ENCODE assay signal across 12 cellular contexts in the genomic region with DNA sequence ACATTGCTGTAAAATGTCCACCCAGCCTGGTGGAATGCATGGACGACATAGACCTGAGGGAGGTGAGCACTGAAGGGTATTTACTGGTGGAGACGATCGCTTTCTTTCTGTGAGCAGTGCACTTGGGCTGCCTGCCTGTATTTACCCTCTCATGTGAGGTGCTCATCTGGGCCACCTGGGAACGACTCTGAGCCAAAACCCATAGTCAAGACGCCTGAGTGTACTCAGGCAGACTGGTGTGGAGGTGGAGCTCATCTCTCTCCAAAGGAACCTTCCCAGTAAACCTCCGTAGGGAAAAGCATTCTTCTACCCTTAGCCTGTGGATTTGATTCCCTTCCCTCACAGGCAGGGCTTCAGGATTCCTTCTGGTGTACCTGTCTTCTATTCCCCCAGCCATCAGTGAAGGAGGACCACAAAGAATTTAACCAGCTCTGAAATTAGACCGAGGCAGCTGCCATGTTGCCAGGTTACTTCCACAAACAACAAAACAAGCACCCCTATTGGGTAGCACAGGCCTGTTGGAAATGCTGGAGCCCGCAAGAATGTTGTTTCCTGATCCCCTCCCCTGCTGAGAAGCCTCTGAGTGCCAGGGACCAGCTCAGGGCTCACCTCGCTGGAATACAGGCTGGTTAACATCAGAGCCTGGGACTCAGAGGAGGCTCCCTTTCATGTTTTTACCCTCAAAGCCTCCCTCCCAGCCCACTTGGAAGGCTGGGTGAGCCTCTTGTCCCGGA. TPM values are rescaled to one million over a fixed set of nuclear protein-coding genes. Genes with fewer than 3 reads are reported as not detected.
DNase-seq lines count a peak whose midpoint lies in the region; ATAC-seq, FAIRE-seq and TF ChIP-seq lines count a peak whose summit lies in the region.
"Had no signal": no experiment of that assay in that cellular context is flagged by ENCODE, and none has a peak within 500 bp of the region (broad histone marks: within the 10 kb centered on the region; RNA-seq: fewer than 3 reads in every experiment).

No MANE protein-coding gene starts in this region.

- intact Hi-C loops in heart left ventricle (cut with DNase I) (loop anchor here in 1 of 10 donors (2.0 kb wide), 1 partner anchor 14 kb away; no protein-coding TSS in a partner anchor), pancreas (cut with DNase I) (no loop called here)
- intact Hi-C loops in activated naive CD4-positive, alpha-beta T cell treated with anti-CD3 and anti-CD28 coated beads for 36 hours (cut with micrococcal nuclease) = no loop called here

- no peak for TF ChIP-seq CTCF in heart left ventricle (IDR thresholded peaks at IDR 0.05)
- TF ChIP-seq CTCF in pancreas (IDR thresholded peaks at IDR 0.05) = no peak

- H3K36me3 ChIP-seq in heart left ventricle = peaks cover 0 to 7% (median 0%) of the 10 kb centered on the region in 9 donors
- H3K36me3 ChIP-seq in pancreas = no peaks in the 10 kb centered on the region

- no peak for FAIRE-seq in pancreas (lab: Jason Lieb, UNC)
- FAIRE-seq: G401.6 had no signal

- CTCF ChIA-PET in activated naive CD4-positive, alpha-beta T cell treated with anti-CD3 and anti-CD28 coated beads for 36 hours (lab: Charles Lee) = no interaction called here

- H3K4me1 Mint-ChIP-seq in activated naive CD4-positive, alpha-beta T cell treated with anti-CD3 and anti-CD28 coated beads for 36 hours (ENCODE audit: low read depth) = no peaks in the 10 kb centered on the region

- H3K4me3 ChIP-seq in heart left ventricle = peak overlapping the region in 1 of 12 donors; percentile 1
- no peak overlapping the region for H3K4me3 ChIP-seq in pancreas

- ATAC-seq in heart left ventricle (peak; percentile 81 to 93 (median 90)), pancreas (peak in 3 of 4 donors; percentile 60 to 75 (median 73))

- H3K27me3 ChIP-seq in heart left ventricle (no peaks in the 10 kb centered on the region), pancreas (no peaks in the 10 kb centered on the region)

- H3K9me3 ChIP-seq in heart left ventricle (no peaks in the 10 kb centered on the region), pancreas (no peaks in the 10 kb centered on the region)

- no peaks in the 10 kb centered on the region for H3K9me3 Mint-ChIP-seq in activated naive CD4-positive, alpha-beta T cell treated with anti-CD3 and anti-CD28 coated beads for 36 hours

- 44 to 56% (median 51%) methylated on average over 9 to 10 of the region's 10 CpGs for WGBS in heart left ventricle, 4 donors
- 55 to 57% methylated on average over 10 of the region's 10 CpGs for WGBS in pancreas, 2 donors

- peak; percentile 62 for DNase-seq in H4 (ENCODE audit: low spot score)
- peak; percentile 20 for DNase-seq in NCI-H510A treated with DMSO at 0.1 percent for 48 hours (lab: John Stamatoyannopoulos, UW)
- peak in 4 of 5 donors; percentile 52 to 75 (median 68) for DNase-seq in heart left ventricle
- peak in 1 of 6 donors; percentile 27 for DNase-seq in pancreas
- no peak for DNase-seq in amygdala (lab: John Stamatoyannopoulos, UW)
- DNase-seq in activated CD4-positive, alpha-beta T cell treated with anti-CD3 and anti-CD28 coated beads for 4 hours = no peak
- no peak for DNase-seq in germinal center (ENCODE audit: low spot score)
- no peak for DNase-seq in activated naive CD4-positive, alpha-beta T cell treated with anti-CD3 and anti-CD28 coated beads for 36 hours
- DNase-seq: activated gamma-delta T cell treated with Interleukin-2 at 50 U/mL for 16 hours had no signal

- no peak overlapping the region for H3K4me3 Mint-ChIP-seq in activated naive CD4-positive, alpha-beta T cell treated with anti-CD3 and anti-CD28 coated beads for 36 hours

- no peak for TF ChIP-seq POLR2A in heart left ventricle (IDR thresholded peaks at IDR 0.05)

- peak overlapping the region in 10 of 12 donors; percentile 56 to 90 (median 73) for H3K27ac ChIP-seq in heart left ventricle
- no peak overlapping the region for H3K27ac ChIP-seq in pancreas

- H3K27me3 Mint-ChIP-seq in activated naive CD4-positive, alpha-beta T cell treated with anti-CD3 and anti-CD28 coated beads for 36 hours (ENCODE audit: low read depth) = peaks cover 5% of the 10 kb centered on the region

- H3K36me3 Mint-ChIP-seq in activated naive CD4-positive, alpha-beta T cell treated with anti-CD3 and anti-CD28 coated beads for 36 hours (ENCODE audit: low read depth) = no peaks in the 10 kb centered on the region

- no peak overlapping the region for H3K27ac Mint-ChIP-seq in activated naive CD4-positive, alpha-beta T cell treated with anti-CD3 and anti-CD28 coated beads for 36 hours

- H3K4me1 ChIP-seq in heart left ventricle (peaks cover 0 to 43% (median 9%) of the 10 kb centered on the region in 12 donors), pancreas (no peaks in the 10 kb centered on the region)

RNA-seq across cellular contexts. Expression of a gene that starts 47.5 kb away (rescaled TPM):
- total RNA-seq in H4 (2014; rRNA removed; shearing (Covaris generic)) = 0.29 and 0.55 TPM in 2 replicates
- total RNA-seq in heart left ventricle (not detected), pancreas (not detected)
- polyA plus RNA-seq in heart left ventricle (under 1 TPM in 1 of 2 donors, not detected in 1; 0.03 TPM), pancreas (not detected)
- total RNA-seq in activated naive CD4-positive, alpha-beta T cell treated with anti-CD3 and anti-CD28 coated beads for 36 hours = not detected
- total RNA-seq: glomerular endothelial cell; T-helper 1 cell treated with Interleukin-12 subunit alpha and Interleukin-12 subunit beta and Interleukin-4 antibody, amounts not matched to agents 30 ng/mL and 1 ng/mL, for 36 hours had no signal

Comparison
In these comparisons a context has a peak if more than half of its experiments do, and no peak if none do; other contexts are left out.
1. DNase-seq: peak in H4 (single experiment), NCI-H510A treated with DMSO at 0.1 percent for 48 hours (single experiment) and heart left ventricle (4 of 5); none in amygdala (0 of 56), activated CD4-positive, alpha-beta T cell treated with anti-CD3 and anti-CD28 coated beads for 4 hours (0 of 2), germinal center (single experiment) and activated naive CD4-positive, alpha-beta T cell treated with anti-CD3 and anti-CD28 coated beads for 36 hours (single experiment).
2. H3K27ac ChIP-seq: peak in heart left ventricle (10 of 12); none in pancreas (0 of 4).